Comparison of ENCODE assay signal across 1 cellular context in genomic region chr19:43445426-43445825, GRCh38.
TF ChIP-seq lines count a peak whose summit lies in the region.

No MANE protein-coding gene starts in this region.

TF ChIP-seq in K562, 482 proteins besides CTCF, POLR2A, EP300 and RAD21 (continued from another document and continues in another):
- TF ChIP-seq IRF1 (CRISPR knock-in tag; IDR thresholded peaks at IDR 0.05; ENCODE audit: borderline replicate concordance) (no peak), CBX8 (IDR thresholded peaks at IDR 0.05; ENCODE audit: borderline replicate concordance, extremely low read depth, low read depth, low read length, poor library complexity, severe bottlenecking) (no peak), ZBTB17 (CRISPR knock-in tag; IDR thresholded peaks at IDR 0.05) (no peak), ZNF740 (CRISPR knock-in tag; IDR thresholded peaks at IDR 0.05) (no peak), ZNF740 (tag; IDR thresholded peaks at IDR 0.05) (peak in 1 of 2 experiments; percentile 89; a peak in 2 of 4 replicates), TSC22D4 (tag; IDR thresholded peaks at IDR 0.05) (no peak), TCFL5 (CRISPR knock-in tag; conservative IDR thresholded peaks at IDR 0.05) (no peak; the same call in 1 of the 2 replicates), HNRNPUL1 (IDR thresholded peaks at IDR 0.05; ENCODE audit: low read length) (no peak), ETS1 (conservative IDR thresholded peaks at IDR 0.05; ENCODE audit: control insufficient read depth, low read depth, low read length) (no peak), SMAD3 (CRISPR knock-in tag; conservative IDR thresholded peaks at IDR 0.05) (peak; percentile 79; the same call in 1 of the 2 replicates), CCNT2 (IDR thresholded peaks at IDR 0.05; ENCODE audit: borderline replicate concordance, extremely low read depth, insufficient read length, low read depth, low read length) (no peak), KAT7 (CRISPR knock-in tag; IDR thresholded peaks at IDR 0.05; ENCODE audit: borderline replicate concordance) (no peak), RHOXF2B (CRISPR knock-in tag; conservative IDR thresholded peaks at IDR 0.05) (no peak), ATF6 (CRISPR knock-in tag; IDR thresholded peaks at IDR 0.05) (no peak), SLC30A9 (CRISPR knock-in tag; IDR thresholded peaks at IDR 0.05) (no peak), GMEB1 (CRISPR knock-in tag; IDR thresholded peaks at IDR 0.05) (0 out of 2 replicates have a peak, but pooled peaks have one; percentile 15), DNMT1 (IDR thresholded peaks at IDR 0.05) (no peak), ZNF507 (tag; conservative IDR thresholded peaks at IDR 0.05) (no peak; the same call in 1 of the 2 replicates), NR2F6 (CRISPR knock-in tag; IDR thresholded peaks at IDR 0.05) (no peak), TAF7 (tag; IDR thresholded peaks at IDR 0.05) (no peak), E2F6 (IDR thresholded peaks at IDR 0.05; ENCODE audit: borderline replicate concordance in 1 of 2, extremely low read depth in 1 of 2, insufficient read depth in 1 of 2, insufficient read length in 1 of 2, low read depth in 1 of 2, low read length in 1 of 2, poor library complexity in 1 of 2, severe bottlenecking in 1 of 2) (no peak), USF2 (CRISPR knock-in tag; IDR thresholded peaks at IDR 0.05) (no peak), IRF9 (tag; IDR thresholded peaks at IDR 0.05) (peak; percentile 65; the same call in 1 of the 2 replicates), CUX1 (CRISPR knock-in tag; IDR thresholded peaks at IDR 0.05) (peak; percentile 57), ARID3A (IDR thresholded peaks at IDR 0.05; ENCODE audit: borderline replicate concordance, low read depth, low read length) (no peak), BCOR (IDR thresholded peaks at IDR 0.05) (no peak), ELK3 (CRISPR knock-in tag; IDR thresholded peaks at IDR 0.05) (no peak), LEF1 (IDR thresholded peaks at IDR 0.05) (no peak), CC2D1A (IDR thresholded peaks at IDR 0.05) (no peak), ZMIZ1 (IDR thresholded peaks at IDR 0.05; ENCODE audit: low read depth in 2 of 2, low read length in 2 of 2) (no peak), SREBF1 (IDR thresholded peaks at IDR 0.05; ENCODE audit: borderline replicate concordance, low read depth, low read length) (no peak), TCF7L2 (IDR thresholded peaks at IDR 0.05; ENCODE audit: low read depth, low read length) (no peak), BCL6 (CRISPR knock-in tag; IDR thresholded peaks at IDR 0.05) (peak; percentile 73; the same call in 1 of the 2 replicates), SAFB2 (IDR thresholded peaks at IDR 0.05; ENCODE audit: borderline replicate concordance, low read depth, low read length, severe bottlenecking) (no peak), HSF4 (CRISPR knock-in tag; IDR thresholded peaks at IDR 0.05; ENCODE audit: borderline replicate concordance) (peak; percentile 75; the same call in 1 of the 2 replicates)
